In the genomic region with DNA sequence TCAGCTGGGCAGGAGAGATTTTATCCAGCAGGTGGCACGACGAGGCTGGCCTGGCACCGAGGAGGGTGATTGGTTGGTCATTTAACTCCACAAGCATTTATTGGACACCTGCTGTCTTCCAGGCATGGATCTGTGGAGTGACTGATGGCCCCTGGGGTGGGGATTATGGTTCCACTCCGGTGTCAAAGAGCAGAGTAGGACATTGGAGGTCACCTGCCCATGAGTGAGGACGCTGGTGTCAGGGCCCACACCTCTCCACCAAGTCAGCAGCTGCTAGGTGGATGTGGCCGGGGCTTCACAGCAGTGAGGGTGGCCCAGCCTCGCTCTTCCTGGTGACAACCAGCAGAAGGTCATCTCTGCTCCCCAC, we compare ENCODE assay signal across 17 cellular contexts.
A peak's percentile ranks its signal among the peaks of the same experiment; 100 is the strongest.
DNase-seq lines count a peak whose midpoint lies in the region; ATAC-seq and TF ChIP-seq lines count a peak whose summit lies in the region.
"Had no signal": no experiment of that assay in that cellular context is flagged by ENCODE, and none has a peak within 500 bp of the region (broad histone marks: within the 10 kb centered on the region; RNA-seq: fewer than 3 reads in every experiment).

No MANE protein-coding gene starts in this region.

- DNase-seq in activated naive CD4-positive, alpha-beta T cell treated with anti-CD3 and anti-CD28 coated beads, Interleukin-2, amount 10 ng/mL, durations not matched to agents 7 days and 5 days, result peak; percentile 7
- no peak for DNase-seq in activated naive CD4-positive, alpha-beta T cell (lab: John Stamatoyannopoulos, UW)
- no peak for DNase-seq in PC-3
- peak; percentile 9 for DNase-seq in natural killer cell
- peak; percentile 11 for DNase-seq in stomach
- no peak for DNase-seq in pons (ENCODE audit: low spot score)
- DNase-seq in activated CD4-positive, alpha-beta T cell treated with anti-CD3 and anti-CD28 coated beads, Interleukin-2, amount 10 ng/mL, durations not matched to agents 7 days and 5 days, result no peak
- DNase-seq in HPDE6-E6E7 (ENCODE audit: extremely low spot score), result no peak
- DNase-seq: C1 segment of cervical spinal cord, DND-41, KBM-7, NCI-H1436, NCI-H2029 treated with DMSO at 0.1 percent for 48 hours, NCI-H510A had no signal

- H3K79me2 ChIP-seq in PC-3 (ENCODE audit: low read length), result no peaks in the 10 kb centered on the region

- POLR2A ChIA-PET in PC-3 (lab: Charles Lee; ENCODE audit: unreplicated experiment), result no interaction called here
- POLR2A ChIA-PET in activated CD4-positive, alpha-beta T cell treated with anti-CD3 and anti-CD28 coated beads, Interleukin-2, amount 10 ng/mL, durations not matched to agents 7 days and 5 days (lab: Charles Lee), result no interaction called here

- H3K27ac ChIP-seq in PC-3 (ENCODE audit: low read length) (no peak overlapping the region), stomach (no peak overlapping the region)
- H3K27ac ChIP-seq: A549 had no signal

- H3K36me3 Mint-ChIP-seq in activated naive CD4-positive, alpha-beta T cell treated with anti-CD3 and anti-CD28 coated beads, Interleukin-2, amount 10 ng/mL, durations not matched to agents 7 days and 5 days, result no peaks in the 10 kb centered on the region
- H3K36me3 Mint-ChIP-seq in natural killer cell, result no peaks in the 10 kb centered on the region
- H3K36me3 Mint-ChIP-seq in activated CD4-positive, alpha-beta T cell treated with anti-CD3 and anti-CD28 coated beads, Interleukin-2, amount 10 ng/mL, durations not matched to agents 7 days and 5 days (ENCODE audit: low read depth), result no peaks in the 10 kb centered on the region

- no peak overlapping the region for H3K4me3 Mint-ChIP-seq in activated naive CD4-positive, alpha-beta T cell treated with anti-CD3 and anti-CD28 coated beads, Interleukin-2, amount 10 ng/mL, durations not matched to agents 7 days and 5 days
- no peak overlapping the region for H3K4me3 Mint-ChIP-seq in natural killer cell
- no peak overlapping the region for H3K4me3 Mint-ChIP-seq in activated CD4-positive, alpha-beta T cell treated with anti-CD3 and anti-CD28 coated beads, Interleukin-2, amount 10 ng/mL, durations not matched to agents 7 days and 5 days

- no TSS peak for BruUV-seq in PC-3 (replicated peaks; lab: Mats Ljungman, UMichigan)

- no peak overlapping the region for H3K9ac ChIP-seq in PC-3 (ENCODE audit: low read length)

- TF ChIP-seq EP300 in stomach (IDR thresholded peaks at IDR 0.05), result no peak

- 81 to 88% (median 84%) methylated on average over 6 to 7 of the region's 7 CpGs for WGBS in stomach, 5 donors

- CTCF ChIA-PET in activated naive CD4-positive, alpha-beta T cell treated with anti-CD3 and anti-CD28 coated beads, Interleukin-2, amount 10 ng/mL, durations not matched to agents 7 days and 5 days (lab: Charles Lee), result interaction anchor here (1.2 kb wide), 1 partner anchor 23 kb away, joined by 4 read pairs; no protein-coding TSS in a partner anchor
- CTCF ChIA-PET in PC-3 (lab: Charles Lee), result no interaction called here
- CTCF ChIA-PET in activated CD4-positive, alpha-beta T cell treated with anti-CD3 and anti-CD28 coated beads, Interleukin-2, amount 10 ng/mL, durations not matched to agents 7 days and 5 days (lab: Charles Lee), result no interaction called here

- H3K4me2 ChIP-seq in PC-3 (ENCODE audit: low read length), result no peak overlapping the region
- H3K4me2 ChIP-seq: A549 had no signal

- peaks cover under 1% of the 10 kb centered on the region for H3K9me3 Mint-ChIP-seq in activated naive CD4-positive, alpha-beta T cell treated with anti-CD3 and anti-CD28 coated beads, Interleukin-2, amount 10 ng/mL, durations not matched to agents 7 days and 5 days
- no peaks in the 10 kb centered on the region for H3K9me3 Mint-ChIP-seq in natural killer cell
- peaks cover 3% of the 10 kb centered on the region for H3K9me3 Mint-ChIP-seq in activated CD4-positive, alpha-beta T cell treated with anti-CD3 and anti-CD28 coated beads, Interleukin-2, amount 10 ng/mL, durations not matched to agents 7 days and 5 days

- H3F3A ChIP-seq in PC-3 (ENCODE audit: low read length, unreplicated experiment), result no peaks in the 10 kb centered on the region

- TF ChIP-seq POLR2A in stomach (IDR thresholded peaks at IDR 0.05), result no peak

- no peaks in the 10 kb centered on the region for H3K9me2 ChIP-seq in PC-3 (replicated peaks; ENCODE audit: low read length)

- H3K27ac Mint-ChIP-seq in activated naive CD4-positive, alpha-beta T cell treated with anti-CD3 and anti-CD28 coated beads, Interleukin-2, amount 10 ng/mL, durations not matched to agents 7 days and 5 days, result no peak overlapping the region
- no peak overlapping the region for H3K27ac Mint-ChIP-seq in natural killer cell
- no peak overlapping the region for H3K27ac Mint-ChIP-seq in activated CD4-positive, alpha-beta T cell treated with anti-CD3 and anti-CD28 coated beads, Interleukin-2, amount 10 ng/mL, durations not matched to agents 7 days and 5 days

- TF ChIP-seq CTCF in PC-3 (conservative IDR thresholded peaks at IDR 0.05; ENCODE audit: low read depth, low read length) (0 out of 2 replicates have a peak, but pooled peaks have one; percentile 12), natural killer cell (IDR thresholded peaks at IDR 0.05) (no peak), stomach (IDR thresholded peaks at IDR 0.05) (no peak)

- no peaks in the 10 kb centered on the region for H4K20me1 ChIP-seq in PC-3 (ENCODE audit: low read length)

- intact Hi-C loops in PC-3 (cut with micrococcal nuclease), result no loop called here
- intact Hi-C loops in natural killer cell (cut with micrococcal nuclease), result no loop called here
- intact Hi-C loops in stomach (cut with DNase I; ENCODE audit: low total_unique reads), result no loop called here

- H3K27me3 ChIP-seq in PC-3 (ENCODE audit: low read length) (no peaks in the 10 kb centered on the region), stomach (no peaks in the 10 kb centered on the region)

- ATAC-seq in PC-3, result no peak
- ATAC-seq in natural killer cell, result no peak
- ATAC-seq: A549, GM12878 had no signal

- H3K4me1 ChIP-seq in PC-3 (ENCODE audit: insufficient read depth, low read length) (no peaks in the 10 kb centered on the region), stomach (no peaks in the 10 kb centered on the region)
- H3K4me1 ChIP-seq: A549, HAP-1 had no signal

- H3K36me3 ChIP-seq in PC-3 (ENCODE audit: low read depth, low read length), result no peaks in the 10 kb centered on the region
- no peaks in the 10 kb centered on the region for H3K36me3 ChIP-seq in stomach
- H3K36me3 ChIP-seq: HAP-1 had no signal

- no peaks in the 10 kb centered on the region for H3K27me3 Mint-ChIP-seq in activated naive CD4-positive, alpha-beta T cell treated with anti-CD3 and anti-CD28 coated beads, Interleukin-2, amount 10 ng/mL, durations not matched to agents 7 days and 5 days
- H3K27me3 Mint-ChIP-seq in natural killer cell (ENCODE audit: low read depth in 2 of 2), result no peaks in the 10 kb centered on the region
- no peaks in the 10 kb centered on the region for H3K27me3 Mint-ChIP-seq in activated CD4-positive, alpha-beta T cell treated with anti-CD3 and anti-CD28 coated beads, Interleukin-2, amount 10 ng/mL, durations not matched to agents 7 days and 5 days

- H3K4me3 ChIP-seq in PC-3 (ENCODE audit: low read length) (no peak overlapping the region), stomach (no peak overlapping the region)
- H3K4me3 ChIP-seq: A549, GM12878, HAP-1 had no signal

- H3K4me1 Mint-ChIP-seq in activated naive CD4-positive, alpha-beta T cell treated with anti-CD3 and anti-CD28 coated beads, Interleukin-2, amount 10 ng/mL, durations not matched to agents 7 days and 5 days, result no peaks in the 10 kb centered on the region
- H3K4me1 Mint-ChIP-seq in natural killer cell, result no peaks in the 10 kb centered on the region
- H3K4me1 Mint-ChIP-seq in activated CD4-positive, alpha-beta T cell treated with anti-CD3 and anti-CD28 coated beads, Interleukin-2, amount 10 ng/mL, durations not matched to agents 7 days and 5 days, result no peaks in the 10 kb centered on the region

- H3K9me3 ChIP-seq in PC-3 (ENCODE audit: low read length), result no peaks in the 10 kb centered on the region
- H3K9me3 ChIP-seq in stomach, result peaks cover 0 to 7% (median 3%) of the 10 kb centered on the region in 4 donors
- H3K9me3 ChIP-seq: A549, HAP-1 had no signal

- H2AFZ ChIP-seq in PC-3 (ENCODE audit: low read length), result no peak overlapping the region

Comparison
In these comparisons a context has a peak if more than half of its experiments do, and no peak if none do; other contexts are left out.
1. DNase-seq: peak in activated naive CD4-positive, alpha-beta T cell treated with anti-CD3 and anti-CD28 coated beads, Interleukin-2, amount 10 ng/mL, durations not matched to agents 7 days and 5 days (single experiment), natural killer cell (single experiment) and stomach (single experiment); none in activated naive CD4-positive, alpha-beta T cell (0 of 4), PC-3 (single experiment), pons (single experiment), activated CD4-positive, alpha-beta T cell treated with anti-CD3 and anti-CD28 coated beads, Interleukin-2, amount 10 ng/mL, durations not matched to agents 7 days and 5 days (single experiment) and HPDE6-E6E7 (single experiment).